1 cellular context compared by ENCODE assay signal in genomic region chr7:151768805-151769188, GRCh38.
TF ChIP-seq lines count a peak whose summit lies in the region.

No MANE protein-coding gene starts in this region.

TF ChIP-seq in SK-N-SH, 30 proteins besides CTCF, POLR2A, EP300 and RAD21:
- TF ChIP-seq RCOR1 (IDR thresholded peaks at IDR 0.05; ENCODE audit: low read length), result no peak
- TF ChIP-seq SIN3A (IDR thresholded peaks at IDR 0.05; ENCODE audit: borderline replicate concordance, low read depth, low read length), result no peak
- TF ChIP-seq GATA2 (CRISPR knock-in tag; IDR thresholded peaks at IDR 0.05), result no peak
- no peak for TF ChIP-seq REST (IDR thresholded peaks at IDR 0.05; ENCODE audit: low read depth, low read length)
- TF ChIP-seq TEAD4 (IDR thresholded peaks at IDR 0.05; ENCODE audit: borderline replicate concordance, insufficient read depth), result no peak
- no peak for TF ChIP-seq TCF12 (IDR thresholded peaks at IDR 0.05)
- TF ChIP-seq POLR2AphosphoS5 (IDR thresholded peaks at IDR 0.05; ENCODE audit: low read depth, low read length), result no peak
- TF ChIP-seq USF2 (IDR thresholded peaks at IDR 0.05; ENCODE audit: borderline replicate concordance, low read depth, low read length), result no peak
- TF ChIP-seq ELF1 (IDR thresholded peaks at IDR 0.05), result no peak
- TF ChIP-seq RXRA (IDR thresholded peaks at IDR 0.05; ENCODE audit: borderline replicate concordance, low read depth), result no peak
- no peak for TF ChIP-seq FOSL2 (IDR thresholded peaks at IDR 0.05; ENCODE audit: borderline replicate concordance, low read depth)
- TF ChIP-seq ZBTB33 (IDR thresholded peaks at IDR 0.05; ENCODE audit: borderline replicate concordance, low read depth), result no peak
- no peak for TF ChIP-seq FOXM1 (IDR thresholded peaks at IDR 0.05; ENCODE audit: low read depth)
- TF ChIP-seq PBX3 (IDR thresholded peaks at IDR 0.05), result no peak
TF ChIP-seq in SK-N-SH: peak in this region for 0.
